27 cellular contexts compared by ENCODE assay signal in the genomic region with DNA sequence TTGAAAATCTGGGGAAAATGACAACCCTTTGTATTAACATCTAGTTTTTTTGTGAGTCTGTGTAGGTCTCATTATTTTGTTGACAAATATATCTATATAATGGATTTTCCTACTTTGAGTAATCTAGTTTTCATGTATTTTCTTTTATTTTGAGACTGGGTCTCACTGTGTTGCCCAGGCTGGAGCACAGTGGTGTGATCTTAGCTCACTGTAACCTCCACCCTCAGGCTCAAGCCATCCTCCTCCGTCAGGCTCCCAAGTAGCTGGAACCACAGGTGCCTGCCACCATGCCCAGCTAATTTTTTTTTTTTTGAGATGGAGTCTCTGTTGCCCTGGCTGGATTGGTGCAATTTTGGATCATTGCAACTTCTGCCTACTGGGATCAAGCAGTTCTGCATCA.
"Had no signal": no experiment of that assay in that cellular context is flagged by ENCODE, and none has a peak within 500 bp of the region (broad histone marks: within the 10 kb centered on the region; RNA-seq: fewer than 3 reads in every experiment).

No MANE protein-coding gene starts in this region.

- H3K4me1 ChIP-seq: heart right ventricle, left lung, lower lobe of right lung, neural progenitor cell, prostate gland, spleen, suprapubic skin, tibial artery, upper lobe of right lung had no signal

- H3K27me3 ChIP-seq: heart right ventricle, hepatocyte, left lung, neural progenitor cell, neutrophil, ovary, spleen, suprapubic skin, tibial artery, upper lobe of right lung had no signal

- H3K4me3 ChIP-seq: heart right ventricle, hepatocyte, left lung, lower lobe of right lung, neural progenitor cell, ovary, prostate gland, skin epidermis, spleen, suprapubic skin, thoracic aorta, tibial artery, upper lobe of right lung had no signal

- H2AFZ ChIP-seq: hepatocyte, neural progenitor cell had no signal

- H3K79me2 ChIP-seq: hepatocyte had no signal

- H3K36me3 ChIP-seq: ovary, prostate gland had no signal

- H3K9ac ChIP-seq: neural progenitor cell had no signal

- DNase-seq: heart right ventricle; left colon; left lung; lower lobe of right lung; mammary epithelial cell; mesenchymal stem cell; naive thymus-derived CD8-positive, alpha-beta T cell; occipital lobe; ovary; posterior cingulate gyrus; retina; right cardiac atrium; spleen; stimulated activated CD4-positive, alpha-beta T cell treated with anti-CD3 and anti-CD28 coated beads, Interleukin-4, amount 100 ng/mL, for 24 hours; stimulated activated naive CD4-positive, alpha-beta T cell; tibial artery; trophoblast cell; upper lobe of right lung had no signal

- FAIRE-seq: keratinocyte, urothelium cell line had no signal

- H3K4me2 ChIP-seq: hepatocyte, neural progenitor cell had no signal

- H3K27ac ChIP-seq: heart right ventricle, hepatocyte, left lung, lower lobe of right lung, neural progenitor cell, neutrophil, ovary, prostate gland, skin epidermis, spleen, suprapubic skin, thoracic aorta, tibial artery, upper lobe of right lung had no signal

- H3K9me3 ChIP-seq: ovary, prostate gland had no signal
